In genomic region chr1:8116892-8117262, GRCh38 we compare ENCODE assay signal across 10 cellular contexts.
DNase-seq lines count a peak whose midpoint lies in the region; ATAC-seq and TF ChIP-seq lines count a peak whose summit lies in the region.
"Had no signal": no experiment of that assay in that cellular context is flagged by ENCODE, and none has a peak within 500 bp of the region (broad histone marks: within the 10 kb centered on the region; RNA-seq: fewer than 3 reads in every experiment).

No MANE protein-coding gene starts in this region.

- H3K4me1 ChIP-seq in SJCRH30 (peaks cover 37% of the 10 kb centered on the region), gastroesophageal sphincter (peaks cover 23 to 90% (median 60%) of the 10 kb centered on the region in 3 donors), parathyroid adenoma (peaks cover 11% of the 10 kb centered on the region)

- H3K27me3 Mint-ChIP-seq in activated CD8-positive, alpha-beta T cell treated with anti-CD3 and anti-CD28 coated beads for 36 hours, result peaks cover 8% of the 10 kb centered on the region

- no peak overlapping the region for H2AFZ ChIP-seq in parathyroid adenoma

- H3K27ac ChIP-seq in SJCRH30 (peak overlapping the region; percentile 67), gastroesophageal sphincter (peak overlapping the region; percentile 90 to 99 (median 94)), parathyroid adenoma (peak overlapping the region; percentile 44)

- no peaks in the 10 kb centered on the region for H3K36me3 Mint-ChIP-seq in activated CD8-positive, alpha-beta T cell treated with anti-CD3 and anti-CD28 coated beads for 36 hours (ENCODE audit: low read depth)

- H3K79me2 ChIP-seq in parathyroid adenoma, result no peaks in the 10 kb centered on the region

- DNase-seq in AG08396 (ENCODE audit: low spot score) (peak; percentile 77), SJCRH30 (peak; percentile 71 to 76), NCI-H446 (lab: John Stamatoyannopoulos, UW) (no peak), NCI-H187 (lab: John Stamatoyannopoulos, UW) (no peak)
- no peak for DNase-seq in activated CD8-positive, alpha-beta T cell treated with anti-CD3 and anti-CD28 coated beads for 36 hours
- DNase-seq: activated naive CD4-positive, alpha-beta T cell treated with anti-CD3 and anti-CD28 coated beads, Interleukin-2, amount 50 U/mL, for 16 hours; NCI-H2227 treated with DMSO at 0.1 percent for 48 hours had no signal

- no peak overlapping the region for H3K9ac ChIP-seq in parathyroid adenoma

- H3K4me3 ChIP-seq in SJCRH30 (peak overlapping the region; percentile 37), gastroesophageal sphincter (no peak overlapping the region), parathyroid adenoma (ENCODE audit: low read depth, low read length) (no peak overlapping the region)

- intact Hi-C loops in activated CD8-positive, alpha-beta T cell treated with anti-CD3 and anti-CD28 coated beads for 36 hours (cut with micrococcal nuclease), result no loop called here

- H3K27me3 ChIP-seq in SJCRH30 (no peaks in the 10 kb centered on the region), gastroesophageal sphincter (no peaks in the 10 kb centered on the region), parathyroid adenoma (ENCODE audit: control insufficient read depth, insufficient read depth, low read length) (no peaks in the 10 kb centered on the region)

- peak; percentile 71 for ATAC-seq in gastroesophageal sphincter
- ATAC-seq in activated CD8-positive, alpha-beta T cell treated with anti-CD3 and anti-CD28 coated beads for 36 hours, result no peak
- no peak for ATAC-seq in HG03095 (IDR thresholded peaks at IDR 0.05; ENCODE audit: unreplicated experiment)

- H3K36me3 ChIP-seq in SJCRH30 (no peaks in the 10 kb centered on the region), gastroesophageal sphincter (no peaks in the 10 kb centered on the region), parathyroid adenoma (ENCODE audit: control insufficient read depth, insufficient read depth, low read length) (no peaks in the 10 kb centered on the region)

- no peak for TF ChIP-seq EP300 in gastroesophageal sphincter (IDR thresholded peaks at IDR 0.05)

- no peak overlapping the region for H3K4me3 Mint-ChIP-seq in activated CD8-positive, alpha-beta T cell treated with anti-CD3 and anti-CD28 coated beads for 36 hours

- POLR2A ChIA-PET in activated CD8-positive, alpha-beta T cell treated with anti-CD3 and anti-CD28 coated beads for 36 hours (lab: Charles Lee), result interaction anchor here (0.7 kb wide), 1 partner anchor 19 kb away, joined by 3 read pairs; no protein-coding TSS in a partner anchor

- no peak overlapping the region for H3K27ac Mint-ChIP-seq in activated CD8-positive, alpha-beta T cell treated with anti-CD3 and anti-CD28 coated beads for 36 hours

- WGBS in gastroesophageal sphincter (ENCODE audit: low coverage in 1 of 2), 2 donors, result 5 to 10% methylated on average over 2 to 6 of the region's 6 CpGs

- peaks cover 18% of the 10 kb centered on the region for H3K4me1 Mint-ChIP-seq in activated CD8-positive, alpha-beta T cell treated with anti-CD3 and anti-CD28 coated beads for 36 hours (ENCODE audit: low read depth)

- TF ChIP-seq POLR2A in gastroesophageal sphincter (IDR thresholded peaks at IDR 0.05), result no peak

- TF ChIP-seq CTCF in gastroesophageal sphincter (IDR thresholded peaks at IDR 0.05) (no peak), parathyroid adenoma (IDR thresholded peaks at IDR 0.05) (no peak)
- TF ChIP-seq CTCF in activated CD8-positive, alpha-beta T cell treated with anti-CD3 and anti-CD28 coated beads for 36 hours (IDR thresholded peaks at IDR 0.05), result no peak

- CTCF ChIA-PET in activated CD8-positive, alpha-beta T cell treated with anti-CD3 and anti-CD28 coated beads for 36 hours (lab: Charles Lee), result no interaction called here

- H3K4me2 ChIP-seq in parathyroid adenoma (ENCODE audit: low read length), result no peak overlapping the region

- H3K9me3 Mint-ChIP-seq in activated CD8-positive, alpha-beta T cell treated with anti-CD3 and anti-CD28 coated beads for 36 hours, result no peaks in the 10 kb centered on the region

- H3K9me3 ChIP-seq in SJCRH30 (replicated peaks) (no peaks in the 10 kb centered on the region), gastroesophageal sphincter (no peaks in the 10 kb centered on the region), parathyroid adenoma (ENCODE audit: control insufficient read depth, low read length) (no peaks in the 10 kb centered on the region)

Comparison
In these comparisons a context has a peak if more than half of its experiments do, and no peak if none do; other contexts are left out.
1. DNase-seq: peak in AG08396 (single experiment) and SJCRH30 (2 of 2); none in activated CD8-positive, alpha-beta T cell treated with anti-CD3 and anti-CD28 coated beads for 36 hours (single experiment), NCI-H446 (0 of 2) and NCI-H187 (0 of 2).
2. H3K27ac ChIP-seq: peak in every context shown above with its lines; median percentile 94 in gastroesophageal sphincter; 67 in SJCRH30; 44 in parathyroid adenoma.